1 cellular context compared by ENCODE assay signal in the genomic region with DNA sequence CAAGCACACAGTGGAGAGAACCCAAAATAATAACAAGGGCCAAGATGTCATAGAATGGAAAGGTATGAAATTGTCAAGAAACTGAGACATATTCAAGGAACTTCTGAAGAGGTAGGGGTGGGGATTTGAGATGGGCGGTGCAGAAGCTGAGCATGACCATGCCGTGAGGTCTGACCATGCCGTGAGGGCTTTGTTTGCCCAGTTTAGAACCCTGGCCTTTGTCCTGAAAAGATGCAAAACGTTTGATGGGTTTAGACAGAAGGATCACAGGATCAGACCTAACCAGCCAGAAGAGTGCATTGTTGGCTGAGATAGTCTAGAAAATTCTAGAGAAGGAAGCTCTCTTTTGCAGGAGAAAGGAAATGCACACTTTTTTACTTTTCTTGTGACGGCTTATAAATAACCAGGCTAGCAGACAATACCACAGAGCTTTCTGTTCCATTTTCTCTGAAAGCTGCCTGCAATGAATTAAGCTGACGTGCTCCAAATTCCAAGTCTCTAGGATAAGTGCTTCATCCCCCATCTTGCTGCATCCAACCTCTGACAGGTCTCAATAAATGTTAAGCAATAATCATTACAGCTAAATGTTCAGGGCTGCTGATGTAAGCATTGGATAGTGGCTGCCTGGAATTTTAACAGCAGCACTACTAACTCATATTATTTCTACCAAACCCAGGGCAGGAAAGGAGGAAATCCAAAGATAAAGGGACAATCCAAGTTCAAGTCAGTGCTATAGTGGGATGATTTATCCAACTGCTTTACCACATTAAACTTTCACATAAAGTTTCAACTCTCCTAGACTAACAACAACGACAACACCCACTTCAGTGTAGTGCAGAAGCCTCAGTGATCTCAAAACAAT.
A peak's percentile ranks its signal among the peaks of the same experiment; 100 is the strongest.
TF ChIP-seq lines count a peak whose summit lies in the region.

No MANE protein-coding gene starts in this region.

TF ChIP-seq in HepG2, 621 proteins besides CTCF, POLR2A, EP300 and RAD21 (continued from another document and continues in another):
- TF ChIP-seq, protein P1, sequence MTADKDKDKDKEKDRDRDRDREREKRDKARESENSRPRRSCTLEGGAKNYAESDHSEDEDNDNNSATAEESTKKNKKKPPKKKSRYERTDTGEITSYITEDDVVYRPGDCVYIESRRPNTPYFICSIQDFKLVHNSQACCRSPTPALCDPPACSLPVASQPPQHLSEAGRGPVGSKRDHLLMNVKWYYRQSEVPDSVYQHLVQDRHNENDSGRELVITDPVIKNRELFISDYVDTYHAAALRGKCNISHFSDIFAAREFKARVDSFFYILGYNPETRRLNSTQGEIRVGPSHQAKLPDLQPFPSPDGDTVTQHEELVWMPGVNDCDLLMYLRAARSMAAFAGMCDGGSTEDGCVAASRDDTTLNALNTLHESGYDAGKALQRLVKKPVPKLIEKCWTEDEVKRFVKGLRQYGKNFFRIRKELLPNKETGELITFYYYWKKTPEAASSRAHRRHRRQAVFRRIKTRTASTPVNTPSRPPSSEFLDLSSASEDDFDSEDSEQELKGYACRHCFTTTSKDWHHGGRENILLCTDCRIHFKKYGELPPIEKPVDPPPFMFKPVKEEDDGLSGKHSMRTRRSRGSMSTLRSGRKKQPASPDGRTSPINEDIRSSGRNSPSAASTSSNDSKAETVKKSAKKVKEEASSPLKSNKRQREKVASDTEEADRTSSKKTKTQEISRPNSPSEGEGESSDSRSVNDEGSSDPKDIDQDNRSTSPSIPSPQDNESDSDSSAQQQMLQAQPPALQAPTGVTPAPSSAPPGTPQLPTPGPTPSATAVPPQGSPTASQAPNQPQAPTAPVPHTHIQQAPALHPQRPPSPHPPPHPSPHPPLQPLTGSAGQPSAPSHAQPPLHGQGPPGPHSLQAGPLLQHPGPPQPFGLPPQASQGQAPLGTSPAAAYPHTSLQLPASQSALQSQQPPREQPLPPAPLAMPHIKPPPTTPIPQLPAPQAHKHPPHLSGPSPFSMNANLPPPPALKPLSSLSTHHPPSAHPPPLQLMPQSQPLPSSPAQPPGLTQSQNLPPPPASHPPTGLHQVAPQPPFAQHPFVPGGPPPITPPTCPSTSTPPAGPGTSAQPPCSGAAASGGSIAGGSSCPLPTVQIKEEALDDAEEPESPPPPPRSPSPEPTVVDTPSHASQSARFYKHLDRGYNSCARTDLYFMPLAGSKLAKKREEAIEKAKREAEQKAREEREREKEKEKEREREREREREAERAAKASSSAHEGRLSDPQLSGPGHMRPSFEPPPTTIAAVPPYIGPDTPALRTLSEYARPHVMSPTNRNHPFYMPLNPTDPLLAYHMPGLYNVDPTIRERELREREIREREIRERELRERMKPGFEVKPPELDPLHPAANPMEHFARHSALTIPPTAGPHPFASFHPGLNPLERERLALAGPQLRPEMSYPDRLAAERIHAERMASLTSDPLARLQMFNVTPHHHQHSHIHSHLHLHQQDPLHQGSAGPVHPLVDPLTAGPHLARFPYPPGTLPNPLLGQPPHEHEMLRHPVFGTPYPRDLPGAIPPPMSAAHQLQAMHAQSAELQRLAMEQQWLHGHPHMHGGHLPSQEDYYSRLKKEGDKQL (CRISPR knock-in tag; IDR thresholded peaks at IDR 0.05; ENCODE audit: low read depth), result no peak
- TF ChIP-seq TMF1 (CRISPR knock-in tag; IDR thresholded peaks at IDR 0.05; ENCODE audit: low read depth), result no peak
- TF ChIP-seq ZNF136 (CRISPR knock-in tag; IDR thresholded peaks at IDR 0.05; ENCODE audit: low read depth), result no peak
- TF ChIP-seq, protein P2, sequence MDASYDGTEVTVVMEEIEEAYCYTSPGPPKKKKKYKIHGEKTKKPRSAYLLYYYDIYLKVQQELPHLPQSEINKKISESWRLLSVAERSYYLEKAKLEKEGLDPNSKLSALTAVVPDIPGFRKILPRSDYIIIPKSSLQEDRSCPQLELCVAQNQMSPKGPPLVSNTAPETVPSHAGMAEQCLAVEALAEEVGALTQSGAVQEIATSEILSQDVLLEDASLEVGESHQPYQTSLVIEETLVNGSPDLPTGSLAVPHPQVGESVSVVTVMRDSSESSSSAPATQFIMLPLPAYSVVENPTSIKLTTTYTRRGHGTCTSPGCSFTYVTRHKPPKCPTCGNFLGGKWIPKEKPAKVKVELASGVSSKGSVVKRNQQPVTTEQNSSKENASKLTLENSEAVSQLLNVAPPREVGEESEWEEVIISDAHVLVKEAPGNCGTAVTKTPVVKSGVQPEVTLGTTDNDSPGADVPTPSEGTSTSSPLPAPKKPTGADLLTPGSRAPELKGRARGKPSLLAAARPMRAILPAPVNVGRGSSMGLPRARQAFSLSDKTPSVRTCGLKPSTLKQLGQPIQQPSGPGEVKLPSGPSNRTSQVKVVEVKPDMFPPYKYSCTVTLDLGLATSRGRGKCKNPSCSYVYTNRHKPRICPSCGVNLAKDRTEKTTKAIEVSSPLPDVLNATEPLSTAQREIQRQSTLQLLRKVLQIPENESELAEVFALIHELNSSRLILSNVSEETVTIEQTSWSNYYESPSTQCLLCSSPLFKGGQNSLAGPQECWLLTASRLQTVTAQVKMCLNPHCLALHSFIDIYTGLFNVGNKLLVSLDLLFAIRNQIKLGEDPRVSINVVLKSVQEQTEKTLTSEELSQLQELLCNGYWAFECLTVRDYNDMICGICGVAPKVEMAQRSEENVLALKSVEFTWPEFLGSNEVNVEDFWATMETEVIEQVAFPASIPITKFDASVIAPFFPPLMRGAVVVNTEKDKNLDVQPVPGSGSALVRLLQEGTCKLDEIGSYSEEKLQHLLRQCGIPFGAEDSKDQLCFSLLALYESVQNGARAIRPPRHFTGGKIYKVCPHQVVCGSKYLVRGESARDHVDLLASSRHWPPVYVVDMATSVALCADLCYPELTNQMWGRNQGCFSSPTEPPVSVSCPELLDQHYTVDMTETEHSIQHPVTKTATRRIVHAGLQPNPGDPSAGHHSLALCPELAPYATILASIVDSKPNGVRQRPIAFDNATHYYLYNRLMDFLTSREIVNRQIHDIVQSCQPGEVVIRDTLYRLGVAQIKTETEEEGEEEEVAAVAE (CRISPR knock-in tag; IDR thresholded peaks at IDR 0.05; ENCODE audit: borderline replicate concordance), result no peak
- no peak for TF ChIP-seq ZNF615 (CRISPR knock-in tag; IDR thresholded peaks at IDR 0.05; ENCODE audit: borderline replicate concordance)
- TF ChIP-seq, protein P3, sequence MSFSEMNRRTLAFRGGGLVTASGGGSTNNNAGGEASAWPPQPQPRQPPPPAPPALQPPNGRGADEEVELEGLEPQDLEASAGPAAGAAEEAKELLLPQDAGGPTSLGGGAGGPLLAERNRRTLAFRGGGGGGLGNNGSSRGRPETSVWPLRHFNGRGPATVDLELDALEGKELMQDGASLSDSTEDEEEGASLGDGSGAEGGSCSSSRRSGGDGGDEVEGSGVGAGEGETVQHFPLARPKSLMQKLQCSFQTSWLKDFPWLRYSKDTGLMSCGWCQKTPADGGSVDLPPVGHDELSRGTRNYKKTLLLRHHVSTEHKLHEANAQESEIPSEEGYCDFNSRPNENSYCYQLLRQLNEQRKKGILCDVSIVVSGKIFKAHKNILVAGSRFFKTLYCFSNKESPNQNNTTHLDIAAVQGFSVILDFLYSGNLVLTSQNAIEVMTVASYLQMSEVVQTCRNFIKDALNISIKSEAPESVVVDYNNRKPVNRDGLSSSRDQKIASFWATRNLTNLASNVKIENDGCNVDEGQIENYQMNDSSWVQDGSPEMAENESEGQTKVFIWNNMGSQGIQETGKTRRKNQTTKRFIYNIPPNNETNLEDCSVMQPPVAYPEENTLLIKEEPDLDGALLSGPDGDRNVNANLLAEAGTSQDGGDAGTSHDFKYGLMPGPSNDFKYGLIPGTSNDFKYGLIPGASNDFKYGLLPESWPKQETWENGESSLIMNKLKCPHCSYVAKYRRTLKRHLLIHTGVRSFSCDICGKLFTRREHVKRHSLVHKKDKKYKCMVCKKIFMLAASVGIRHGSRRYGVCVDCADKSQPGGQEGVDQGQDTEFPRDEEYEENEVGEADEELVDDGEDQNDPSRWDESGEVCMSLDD (CRISPR knock-in tag; IDR thresholded peaks at IDR 0.05; ENCODE audit: borderline replicate concordance), result no peak
- TF ChIP-seq SP1 (IDR thresholded peaks at IDR 0.05), result no peak
- no peak for TF ChIP-seq SP1 (CRISPR knock-in tag; IDR thresholded peaks at IDR 0.05)
- TF ChIP-seq TBX2 (CRISPR knock-in tag; IDR thresholded peaks at IDR 0.05; ENCODE audit: borderline replicate concordance), result no peak
- TF ChIP-seq, protein P4, sequence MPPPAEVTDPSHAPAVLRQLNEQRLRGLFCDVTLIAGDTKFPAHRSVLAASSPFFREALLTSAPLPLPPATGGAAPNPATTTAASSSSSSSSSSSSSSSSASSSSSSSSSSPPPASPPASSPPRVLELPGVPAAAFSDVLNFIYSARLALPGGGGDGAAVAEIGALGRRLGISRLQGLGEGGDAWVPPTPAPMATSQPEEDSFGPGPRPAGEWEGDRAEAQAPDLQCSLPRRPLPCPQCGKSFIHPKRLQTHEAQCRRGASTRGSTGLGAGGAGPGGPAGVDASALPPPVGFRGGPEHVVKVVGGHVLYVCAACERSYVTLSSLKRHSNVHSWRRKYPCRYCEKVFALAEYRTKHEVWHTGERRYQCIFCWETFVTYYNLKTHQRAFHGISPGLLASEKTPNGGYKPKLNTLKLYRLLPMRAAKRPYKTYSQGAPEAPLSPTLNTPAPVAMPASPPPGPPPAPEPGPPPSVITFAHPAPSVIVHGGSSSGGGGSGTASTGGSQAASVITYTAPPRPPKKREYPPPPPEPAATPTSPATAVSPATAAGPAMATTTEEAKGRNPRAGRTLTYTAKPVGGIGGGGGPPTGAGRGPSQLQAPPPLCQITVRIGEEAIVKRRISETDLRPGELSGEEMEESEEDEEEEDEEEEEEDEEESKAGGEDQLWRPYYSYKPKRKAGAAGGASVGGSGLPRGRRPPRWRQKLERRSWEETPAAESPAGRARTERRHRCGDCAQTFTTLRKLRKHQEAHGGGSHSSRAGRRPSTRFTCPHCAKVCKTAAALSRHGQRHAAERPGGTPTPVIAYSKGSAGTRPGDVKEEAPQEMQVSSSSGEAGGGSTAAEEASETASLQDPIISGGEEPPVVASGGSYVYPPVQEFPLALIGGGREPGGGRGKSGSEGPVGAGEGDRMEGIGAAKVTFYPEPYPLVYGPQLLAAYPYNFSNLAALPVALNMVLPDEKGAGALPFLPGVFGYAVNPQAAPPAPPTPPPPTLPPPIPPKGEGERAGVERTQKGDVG (CRISPR knock-in tag; IDR thresholded peaks at IDR 0.05; ENCODE audit: borderline replicate concordance), result no peak
- TF ChIP-seq, protein P5, sequence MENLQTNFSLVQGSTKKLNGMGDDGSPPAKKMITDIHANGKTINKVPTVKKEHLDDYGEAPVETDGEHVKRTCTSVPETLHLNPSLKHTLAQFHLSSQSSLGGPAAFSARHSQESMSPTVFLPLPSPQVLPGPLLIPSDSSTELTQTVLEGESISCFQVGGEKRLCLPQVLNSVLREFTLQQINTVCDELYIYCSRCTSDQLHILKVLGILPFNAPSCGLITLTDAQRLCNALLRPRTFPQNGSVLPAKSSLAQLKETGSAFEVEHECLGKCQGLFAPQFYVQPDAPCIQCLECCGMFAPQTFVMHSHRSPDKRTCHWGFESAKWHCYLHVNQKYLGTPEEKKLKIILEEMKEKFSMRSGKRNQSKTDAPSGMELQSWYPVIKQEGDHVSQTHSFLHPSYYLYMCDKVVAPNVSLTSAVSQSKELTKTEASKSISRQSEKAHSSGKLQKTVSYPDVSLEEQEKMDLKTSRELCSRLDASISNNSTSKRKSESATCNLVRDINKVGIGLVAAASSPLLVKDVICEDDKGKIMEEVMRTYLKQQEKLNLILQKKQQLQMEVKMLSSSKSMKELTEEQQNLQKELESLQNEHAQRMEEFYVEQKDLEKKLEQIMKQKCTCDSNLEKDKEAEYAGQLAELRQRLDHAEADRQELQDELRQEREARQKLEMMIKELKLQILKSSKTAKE (CRISPR knock-in tag; IDR thresholded peaks at IDR 0.05; ENCODE audit: borderline replicate concordance), result no peak
- TF ChIP-seq, protein P6, sequence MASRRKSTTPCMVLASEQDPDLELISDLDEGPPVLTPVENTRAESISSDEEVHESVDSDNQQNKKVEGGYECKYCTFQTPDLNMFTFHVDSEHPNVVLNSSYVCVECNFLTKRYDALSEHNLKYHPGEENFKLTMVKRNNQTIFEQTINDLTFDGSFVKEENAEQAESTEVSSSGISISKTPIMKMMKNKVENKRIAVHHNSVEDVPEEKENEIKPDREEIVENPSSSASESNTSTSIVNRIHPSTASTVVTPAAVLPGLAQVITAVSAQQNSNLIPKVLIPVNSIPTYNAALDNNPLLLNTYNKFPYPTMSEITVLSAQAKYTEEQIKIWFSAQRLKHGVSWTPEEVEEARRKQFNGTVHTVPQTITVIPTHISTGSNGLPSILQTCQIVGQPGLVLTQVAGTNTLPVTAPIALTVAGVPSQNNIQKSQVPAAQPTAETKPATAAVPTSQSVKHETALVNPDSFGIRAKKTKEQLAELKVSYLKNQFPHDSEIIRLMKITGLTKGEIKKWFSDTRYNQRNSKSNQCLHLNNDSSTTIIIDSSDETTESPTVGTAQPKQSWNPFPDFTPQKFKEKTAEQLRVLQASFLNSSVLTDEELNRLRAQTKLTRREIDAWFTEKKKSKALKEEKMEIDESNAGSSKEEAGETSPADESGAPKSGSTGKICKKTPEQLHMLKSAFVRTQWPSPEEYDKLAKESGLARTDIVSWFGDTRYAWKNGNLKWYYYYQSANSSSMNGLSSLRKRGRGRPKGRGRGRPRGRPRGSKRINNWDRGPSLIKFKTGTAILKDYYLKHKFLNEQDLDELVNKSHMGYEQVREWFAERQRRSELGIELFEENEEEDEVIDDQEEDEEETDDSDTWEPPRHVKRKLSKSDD (CRISPR knock-in tag; IDR thresholded peaks at IDR 0.05; ENCODE audit: low read depth), result no peak
- no peak for TF ChIP-seq ZNF891 (CRISPR knock-in tag; IDR thresholded peaks at IDR 0.05)
- TF ChIP-seq SOX13 (IDR thresholded peaks at IDR 0.05), result no peak
- TF ChIP-seq SOX13 (CRISPR knock-in tag; conservative IDR thresholded peaks at IDR 0.05 in 1 of 2, IDR thresholded peaks at IDR 0.05 in 1 of 2), result peak in 1 of 2 experiments; percentile 40; a peak in 1 of 4 replicates
- TF ChIP-seq, protein P7, sequence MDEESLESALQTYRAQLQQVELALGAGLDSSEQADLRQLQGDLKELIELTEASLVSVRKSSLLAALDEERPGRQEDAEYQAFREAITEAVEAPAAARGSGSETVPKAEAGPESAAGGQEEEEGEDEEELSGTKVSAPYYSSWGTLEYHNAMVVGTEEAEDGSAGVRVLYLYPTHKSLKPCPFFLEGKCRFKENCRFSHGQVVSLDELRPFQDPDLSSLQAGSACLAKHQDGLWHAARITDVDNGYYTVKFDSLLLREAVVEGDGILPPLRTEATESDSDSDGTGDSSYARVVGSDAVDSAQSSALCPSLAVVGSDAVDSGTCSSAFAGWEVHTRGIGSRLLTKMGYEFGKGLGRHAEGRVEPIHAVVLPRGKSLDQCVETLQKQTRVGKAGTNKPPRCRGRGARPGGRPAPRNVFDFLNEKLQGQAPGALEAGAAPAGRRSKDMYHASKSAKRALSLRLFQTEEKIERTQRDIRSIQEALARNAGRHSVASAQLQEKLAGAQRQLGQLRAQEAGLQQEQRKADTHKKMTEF (CRISPR knock-in tag; IDR thresholded peaks at IDR 0.05), result no peak
- no peak for TF ChIP-seq ZNF570 (CRISPR knock-in tag; IDR thresholded peaks at IDR 0.05; ENCODE audit: borderline replicate concordance)
- no peak for TF ChIP-seq MTA3 (CRISPR knock-in tag; IDR thresholded peaks at IDR 0.05)
- TF ChIP-seq, protein P8, sequence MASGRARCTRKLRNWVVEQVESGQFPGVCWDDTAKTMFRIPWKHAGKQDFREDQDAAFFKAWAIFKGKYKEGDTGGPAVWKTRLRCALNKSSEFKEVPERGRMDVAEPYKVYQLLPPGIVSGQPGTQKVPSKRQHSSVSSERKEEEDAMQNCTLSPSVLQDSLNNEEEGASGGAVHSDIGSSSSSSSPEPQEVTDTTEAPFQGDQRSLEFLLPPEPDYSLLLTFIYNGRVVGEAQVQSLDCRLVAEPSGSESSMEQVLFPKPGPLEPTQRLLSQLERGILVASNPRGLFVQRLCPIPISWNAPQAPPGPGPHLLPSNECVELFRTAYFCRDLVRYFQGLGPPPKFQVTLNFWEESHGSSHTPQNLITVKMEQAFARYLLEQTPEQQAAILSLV (CRISPR knock-in tag; IDR thresholded peaks at IDR 0.05; ENCODE audit: borderline replicate concordance), result no peak
- no peak for TF ChIP-seq SMYD3 (CRISPR knock-in tag; IDR thresholded peaks at IDR 0.05)
